Comparison of ENCODE assay signal across 1 cellular context in genomic region chr15:71747128-71748083, GRCh38.
TF ChIP-seq lines count a peak whose summit lies in the region.

No MANE protein-coding gene starts in this region.

TF ChIP-seq in HEK293, 187 proteins besides CTCF, POLR2A, EP300 and RAD21 (continued from another document and continues in another):
- TF ChIP-seq ZSCAN18 (tag by site-specific recombination; IDR thresholded peaks at IDR 0.05) (no peak), HOXC10 (CRISPR knock-in tag; IDR thresholded peaks at IDR 0.05) (no peak), ZNF274 (IDR thresholded peaks at IDR 0.05; ENCODE audit: low read length) (no peak), ZNF274 (tag by site-specific recombination; IDR thresholded peaks at IDR 0.05; ENCODE audit: borderline replicate concordance) (no peak), ZBTB48 (tag by site-specific recombination; IDR thresholded peaks at IDR 0.05) (no peak), ZNF114 (tag by site-specific recombination; IDR thresholded peaks at IDR 0.05) (no peak), ZNF658 (tag by site-specific recombination; IDR thresholded peaks at IDR 0.05) (no peak), ZBTB44 (tag by site-specific recombination; IDR thresholded peaks at IDR 0.05) (0 out of 2 replicates have a peak, but pooled peaks have one; percentile 52), HOXA7 (CRISPR knock-in tag; IDR thresholded peaks at IDR 0.05; ENCODE audit: borderline replicate concordance) (no peak), TRIM28 (IDR thresholded peaks at IDR 0.05; ENCODE audit: borderline replicate concordance, low read length) (no peak; the same call in 1 of the 2 replicates), ZNF76 (tag by site-specific recombination; IDR thresholded peaks at IDR 0.05; ENCODE audit: borderline replicate concordance, low read depth) (peak; percentile 14; the same call in 1 of the 2 replicates), ZBTB8A (tag by site-specific recombination; IDR thresholded peaks at IDR 0.05) (no peak), ZNF292 (tag by site-specific recombination; IDR thresholded peaks at IDR 0.05; ENCODE audit: borderline replicate concordance, low read depth) (no peak), REPIN1 (tag by site-specific recombination; IDR thresholded peaks at IDR 0.05; ENCODE audit: low read depth) (no peak), ZNF37A (tag by site-specific recombination; IDR thresholded peaks at IDR 0.05) (0 out of 2 replicates have a peak, but pooled peaks have one; percentile 4), ZNF133 (tag by site-specific recombination; IDR thresholded peaks at IDR 0.05) (no peak), HOXD13 (CRISPR knock-in tag; IDR thresholded peaks at IDR 0.05; ENCODE audit: borderline replicate concordance) (peak; percentile 89), ZNF239 (tag by site-specific recombination; IDR thresholded peaks at IDR 0.05) (no peak), ZNF660 (tag by site-specific recombination; IDR thresholded peaks at IDR 0.05) (peak; percentile 77; the same call in 1 of the 2 replicates), ZNF580 (tag by site-specific recombination; IDR thresholded peaks at IDR 0.05) (peak; percentile 80; the same call in 1 of the 2 replicates), YY1 (tag by site-specific recombination; IDR thresholded peaks at IDR 0.05) (no peak), ZNF529 (tag by site-specific recombination; IDR thresholded peaks at IDR 0.05; ENCODE audit: insufficient replicate concordance) (no peak), ZNF221 (tag by site-specific recombination; IDR thresholded peaks at IDR 0.05; ENCODE audit: borderline replicate concordance) (0 out of 2 replicates have a peak, but pooled peaks have one; percentile 10), ZNF121 (tag by site-specific recombination; IDR thresholded peaks at IDR 0.05) (no peak), ZNF785 (tag by site-specific recombination; IDR thresholded peaks at IDR 0.05) (no peak), ZBTB1 (tag by site-specific recombination; IDR thresholded peaks at IDR 0.05) (no peak), ZFP37 (tag by site-specific recombination; IDR thresholded peaks at IDR 0.05) (peak; percentile 77; the same call in 1 of the 2 replicates), ZNF837 (tag by site-specific recombination; IDR thresholded peaks at IDR 0.05) (no peak), TSHZ1 (tag by site-specific recombination; IDR thresholded peaks at IDR 0.05; ENCODE audit: borderline replicate concordance) (peak; percentile 97), SCRT2 (tag by site-specific recombination; IDR thresholded peaks at IDR 0.05) (peak; percentile 96), AEBP2 (tag by site-specific recombination; IDR thresholded peaks at IDR 0.05; ENCODE audit: borderline replicate concordance) (no peak), ZNF518A (tag by site-specific recombination; conservative IDR thresholded peaks at IDR 0.05; ENCODE audit: low read depth) (peak; percentile 60), ZBTB7A (tag by site-specific recombination; IDR thresholded peaks at IDR 0.05; ENCODE audit: low read depth) (no peak), PRDM1 (tag by site-specific recombination; IDR thresholded peaks at IDR 0.05) (no peak), KLF8 (tag by site-specific recombination; IDR thresholded peaks at IDR 0.05) (peak; percentile 79), KLF7 (tag by site-specific recombination; IDR thresholded peaks at IDR 0.05; ENCODE audit: borderline replicate concordance) (no peak), ZNF24 (tag by site-specific recombination; IDR thresholded peaks at IDR 0.05) (peak; percentile 95), ZNF280C (tag by site-specific recombination; IDR thresholded peaks at IDR 0.05) (no peak), ZNF449 (tag by site-specific recombination; IDR thresholded peaks at IDR 0.05) (no peak; the same call in 1 of the 2 replicates), ZNF596 (tag by site-specific recombination; IDR thresholded peaks at IDR 0.05) (no peak), ZNF404 (tag by site-specific recombination; IDR thresholded peaks at IDR 0.05) (no peak), ZNF558 (tag by site-specific recombination; IDR thresholded peaks at IDR 0.05) (peak; percentile 85), KLF16 (tag by site-specific recombination; IDR thresholded peaks at IDR 0.05) (peak; percentile 61; the same call in 1 of the 2 replicates), ZBTB17 (tag by site-specific recombination; IDR thresholded peaks at IDR 0.05) (peak; percentile 4; the same call in 1 of the 2 replicates), ZNF707 (tag by site-specific recombination; IDR thresholded peaks at IDR 0.05) (no peak), ZNF202 (tag by site-specific recombination; IDR thresholded peaks at IDR 0.05; ENCODE audit: borderline replicate concordance) (no peak), ZNF626 (tag by site-specific recombination; IDR thresholded peaks at IDR 0.05) (0 out of 2 replicates have a peak, but pooled peaks have one; percentile 38), ZNF664 (tag by site-specific recombination; IDR thresholded peaks at IDR 0.05) (no peak), ZNF19 (tag by site-specific recombination; IDR thresholded peaks at IDR 0.05; ENCODE audit: low read depth) (no peak), FEZF1 (tag by site-specific recombination; IDR thresholded peaks at IDR 0.05) (peak; percentile 87)
